13 cellular contexts compared by ENCODE assay signal in genomic region chr19:55252760-55253159, GRCh38. TPM values are rescaled to one million over a fixed set of nuclear protein-coding genes. Genes with fewer than 3 reads are reported as not detected.
A peak's percentile ranks its signal among the peaks of the same experiment; 100 is the strongest.
DNase-seq lines count a peak whose midpoint lies in the region; ATAC-seq and TF ChIP-seq lines count a peak whose summit lies in the region.
"Had no signal": no experiment of that assay in that cellular context is flagged by ENCODE, and none has a peak within 500 bp of the region (broad histone marks: within the 10 kb centered on the region; RNA-seq: fewer than 3 reads in every experiment).

No MANE protein-coding gene starts in this region.

- no peaks in the 10 kb centered on the region for H3K27me3 ChIP-seq in CD4-positive, alpha-beta memory T cell (ENCODE audit: insufficient read depth, low read length)
- no peaks in the 10 kb centered on the region for H3K27me3 ChIP-seq in naive thymus-derived CD4-positive, alpha-beta T cell (ENCODE audit: control insufficient read depth in 2 of 2, insufficient read depth in 2 of 2, low read length in 2 of 2)
- H3K27me3 ChIP-seq in dorsolateral prefrontal cortex, result no peaks in the 10 kb centered on the region
- H3K27me3 ChIP-seq: upper lobe of left lung had no signal

- H3K4me1 Mint-ChIP-seq in CD4-positive, alpha-beta memory T cell, result peaks cover 54 to 93% (median 71%) of the 10 kb centered on the region in 4 donors
- H3K4me1 Mint-ChIP-seq in activated CD8-positive, alpha-beta T cell treated with anti-CD3 and anti-CD28 coated beads, Interleukin-2, amount 10 ng/mL, durations not matched to agents 7 days and 5 days (ENCODE audit: low read depth), result peaks cover 63% of the 10 kb centered on the region
- peaks cover 67 to 93% (median 77%) of the 10 kb centered on the region in 7 donors for H3K4me1 Mint-ChIP-seq in naive thymus-derived CD4-positive, alpha-beta T cell

- H3K4me1 ChIP-seq in CD4-positive, alpha-beta memory T cell (ENCODE audit: insufficient read depth, low read length), result peaks cover 94% of the 10 kb centered on the region
- peaks cover 79 to 80% of the 10 kb centered on the region in 2 donors for H3K4me1 ChIP-seq in naive thymus-derived CD4-positive, alpha-beta T cell (ENCODE audit: control insufficient read depth in 2 of 2, insufficient read depth in 2 of 2, low read length in 2 of 2)

- no peaks in the 10 kb centered on the region for H3K9me3 ChIP-seq in CD4-positive, alpha-beta memory T cell (ENCODE audit: control insufficient read depth in 1 of 2, low read length in 2 of 2)
- no peaks in the 10 kb centered on the region for H3K9me3 ChIP-seq in naive thymus-derived CD4-positive, alpha-beta T cell (ENCODE audit: control insufficient read depth in 2 of 3, low read length in 3 of 3)
- H3K9me3 ChIP-seq: upper lobe of left lung had no signal

- TF ChIP-seq CTCF in GM12875 (IDR thresholded peaks at IDR 0.05; ENCODE audit: borderline replicate concordance, insufficient read depth, low read depth, low read length) (no peak), dorsolateral prefrontal cortex (IDR thresholded peaks at IDR 0.05 in 54 of 56, conservative IDR thresholded peaks at IDR 0.05 in 2 of 56; ENCODE audit: low read depth in 1 of 56, partially characterized antibody in 56 of 56) (no peak)

- no peaks in the 10 kb centered on the region for H3K36me3 ChIP-seq in CD4-positive, alpha-beta memory T cell (ENCODE audit: insufficient read depth, low read length)
- peaks cover 0 to 26% (median 0%) of the 10 kb centered on the region in 3 experiments for H3K36me3 ChIP-seq in naive thymus-derived CD4-positive, alpha-beta T cell (ENCODE audit: control insufficient read depth in 2 of 3, insufficient read depth in 3 of 3, low read length in 3 of 3)

- H3K4me3 Mint-ChIP-seq in CD4-positive, alpha-beta memory T cell, result peak overlapping the region in 7 of 8 donors; percentile 93 to 99 (median 94)
- H3K4me3 Mint-ChIP-seq in activated CD8-positive, alpha-beta T cell treated with anti-CD3 and anti-CD28 coated beads, Interleukin-2, amount 10 ng/mL, durations not matched to agents 7 days and 5 days, result peak overlapping the region; percentile 91
- H3K4me3 Mint-ChIP-seq in naive thymus-derived CD4-positive, alpha-beta T cell, result peak overlapping the region; percentile 89 to 99 (median 98)

- ATAC-seq in activated CD8-positive, alpha-beta T cell treated with anti-CD3 and anti-CD28 coated beads, Interleukin-2, amount 10 ng/mL, durations not matched to agents 7 days and 5 days, result no peak
- no peak for ATAC-seq in naive thymus-derived CD4-positive, alpha-beta T cell

- no peaks in the 10 kb centered on the region for H3K9me3 Mint-ChIP-seq in CD4-positive, alpha-beta memory T cell
- H3K9me3 Mint-ChIP-seq in activated CD8-positive, alpha-beta T cell treated with anti-CD3 and anti-CD28 coated beads, Interleukin-2, amount 10 ng/mL, durations not matched to agents 7 days and 5 days (ENCODE audit: insufficient read depth), result no peaks in the 10 kb centered on the region
- no peaks in the 10 kb centered on the region for H3K9me3 Mint-ChIP-seq in naive thymus-derived CD4-positive, alpha-beta T cell

- DNase-seq in CD4-positive, alpha-beta memory T cell, result no peak
- DNase-seq in activated CD8-positive, alpha-beta T cell treated with anti-CD3 and anti-CD28 coated beads, Interleukin-2, amount 10 ng/mL, durations not matched to agents 7 days and 5 days, result no peak
- no peak for DNase-seq in naive thymus-derived CD4-positive, alpha-beta T cell
- DNase-seq in dorsolateral prefrontal cortex (no peak), NCI-H345 (lab: John Stamatoyannopoulos, UW) (no peak), DMS79 treated with DMSO at 0.1 percent for 48 hours (lab: John Stamatoyannopoulos, UW) (no peak), cerebellum (ENCODE audit: low spot score) (no peak)
- DNase-seq: C1 segment of cervical spinal cord, cortex of kidney, NCI-H748 treated with DMSO at 0.1 percent for 48 hours, Right ventricle myocardium superior had no signal

- peak overlapping the region; percentile 95 to 99 (median 99) for H3K27ac Mint-ChIP-seq in CD4-positive, alpha-beta memory T cell
- H3K27ac Mint-ChIP-seq in activated CD8-positive, alpha-beta T cell treated with anti-CD3 and anti-CD28 coated beads, Interleukin-2, amount 10 ng/mL, durations not matched to agents 7 days and 5 days, result peak overlapping the region; percentile 100
- H3K27ac Mint-ChIP-seq in naive thymus-derived CD4-positive, alpha-beta T cell, result peak overlapping the region; percentile 80 to 99 (median 97)

- intact Hi-C loops in CD4-positive, alpha-beta memory T cell (cut with micrococcal nuclease), result loop anchor here (10.0 kb wide), 1 partner anchor 382 kb away; no protein-coding TSS in a partner anchor
- intact Hi-C loops in naive thymus-derived CD4-positive, alpha-beta T cell (cut with micrococcal nuclease), result loop anchor here in 1 of 2 donors (10.0 kb wide), 2 partner anchors 168 to 892 kb away; partner anchors contain the start of gene ZNF444
- intact Hi-C loops in dorsolateral prefrontal cortex (cut with DNase I), result loop anchor here in 1 of 2 donors (10.0 kb wide), 1 partner anchor 68 kb away; the partner anchor contains the start of gene SYT5

- H3K36me3 Mint-ChIP-seq in CD4-positive, alpha-beta memory T cell, result peaks cover 15 to 45% of the 10 kb centered on the region in 2 donors
- peaks cover 75% of the 10 kb centered on the region for H3K36me3 Mint-ChIP-seq in activated CD8-positive, alpha-beta T cell treated with anti-CD3 and anti-CD28 coated beads, Interleukin-2, amount 10 ng/mL, durations not matched to agents 7 days and 5 days (ENCODE audit: low read depth)
- peaks cover 0 to 45% (median 7%) of the 10 kb centered on the region in 5 donors for H3K36me3 Mint-ChIP-seq in naive thymus-derived CD4-positive, alpha-beta T cell

- no peaks in the 10 kb centered on the region for H3K27me3 Mint-ChIP-seq in CD4-positive, alpha-beta memory T cell
- no peaks in the 10 kb centered on the region for H3K27me3 Mint-ChIP-seq in activated CD8-positive, alpha-beta T cell treated with anti-CD3 and anti-CD28 coated beads, Interleukin-2, amount 10 ng/mL, durations not matched to agents 7 days and 5 days (ENCODE audit: low read depth)
- H3K27me3 Mint-ChIP-seq in naive thymus-derived CD4-positive, alpha-beta T cell, result no peaks in the 10 kb centered on the region

- peak overlapping the region; percentile 92 for H3K27ac ChIP-seq in CD4-positive, alpha-beta memory T cell (ENCODE audit: low read depth, low read length)
- H3K27ac ChIP-seq in naive thymus-derived CD4-positive, alpha-beta T cell (ENCODE audit: low read depth, low read length), result peak overlapping the region; percentile 94
- peak overlapping the region in 8 of 59 donors; percentile 3 to 65 (median 18) for H3K27ac ChIP-seq in dorsolateral prefrontal cortex

- POLR2A ChIA-PET in CD4-positive, alpha-beta memory T cell (lab: Charles Lee; ENCODE audit: partially characterized antibody), result interaction anchor here (1.0 to 9.5 kb wide), 5 partner anchors 28 to 209 kb away, joined by 3 to 199 read pairs (median 4); partner anchors contain the start of genes BRSK1, HSPBP1, ISOC2 and TMEM238
- POLR2A ChIA-PET in activated CD8-positive, alpha-beta T cell treated with anti-CD3 and anti-CD28 coated beads, Interleukin-2, amount 10 ng/mL, durations not matched to agents 7 days and 5 days (lab: Charles Lee), result interaction anchor here (1.9 kb wide), 1 partner anchor 154 kb away, joined by 13 read pairs; the partner anchor contains the start of gene UBE2S
- POLR2A ChIA-PET in naive thymus-derived CD4-positive, alpha-beta T cell (lab: Charles Lee), result interaction anchor here (1.1 to 12.3 kb wide), 2 partner anchors 28 to 135 kb away, joined by 3 to 156 read pairs; partner anchors contain the start of genes BRSK1 and HSPBP1

- H3K4me3 ChIP-seq in CD4-positive, alpha-beta memory T cell (ENCODE audit: low read length in 2 of 2), result peak overlapping the region in 1 of 2 donors; percentile 92
- H3K4me3 ChIP-seq in GM12875 (ENCODE audit: low read depth, low read length) (peak overlapping the region; percentile 99), dorsolateral prefrontal cortex (no peak overlapping the region)
- H3K4me3 ChIP-seq in naive thymus-derived CD4-positive, alpha-beta T cell (ENCODE audit: low read length), result peak overlapping the region; percentile 77

- CTCF ChIA-PET in CD4-positive, alpha-beta memory T cell (lab: Charles Lee; ENCODE audit: partially characterized antibody), result interaction anchor here (1.5 kb wide), 1 partner anchor 251 kb away, joined by 3 read pairs; no protein-coding TSS in a partner anchor
- CTCF ChIA-PET in activated CD8-positive, alpha-beta T cell treated with anti-CD3 and anti-CD28 coated beads, Interleukin-2, amount 10 ng/mL, durations not matched to agents 7 days and 5 days (lab: Charles Lee), result interaction anchor here (1.4 to 3.8 kb wide), 3 partner anchors 14 to 251 kb away, joined by 3 to 17 read pairs (median 7); no protein-coding TSS in a partner anchor
- CTCF ChIA-PET in naive thymus-derived CD4-positive, alpha-beta T cell (lab: Charles Lee), result no interaction called here

RNA-seq across cellular contexts. Expression of gene PPP6R1, which starts 6.1 kb away (rescaled TPM):
- 100 to 1,000 TPM; 161 to 162 TPM for total RNA-seq in CD4-positive, alpha-beta memory T cell
- polyA plus RNA-seq in CD4-positive, alpha-beta memory T cell, result 100 to 1,000 TPM in 1 of 2 donors, 10 to 100 TPM in 1; 22.9 to 107 TPM
- total RNA-seq in activated CD8-positive, alpha-beta T cell treated with anti-CD3 and anti-CD28 coated beads, Interleukin-2, amount 10 ng/mL, durations not matched to agents 7 days and 5 days, result 100 to 1,000 TPM; 256 to 265 TPM
- total RNA-seq in naive thymus-derived CD4-positive, alpha-beta T cell, result 100 to 1,000 TPM; 151 to 223 (median 168) TPM
- 100 to 1,000 TPM in 1 of 2 donors, 10 to 100 TPM in 1; 39.3 to 103 TPM for polyA plus RNA-seq in naive thymus-derived CD4-positive, alpha-beta T cell
- total RNA-seq in dorsolateral prefrontal cortex, result 100 to 1,000 TPM in 40 of 120 experiments, 10 to 100 TPM in 80; 67.4 to 169 (median 95.4) TPM
- total RNA-seq in cerebellum, result 15.4 TPM

RNA-seq across cellular contexts. Expression of gene TMEM86B, which starts 24.2 kb away (rescaled TPM):
- 10 to 100 TPM; 19.7 to 22.1 TPM for total RNA-seq in CD4-positive, alpha-beta memory T cell
- 1 to 10 TPM in 1 of 2 donors, not detected in 1; 3.5 TPM for polyA plus RNA-seq in CD4-positive, alpha-beta memory T cell
- 10 to 100 TPM; 11.0 to 13.8 TPM for total RNA-seq in activated CD8-positive, alpha-beta T cell treated with anti-CD3 and anti-CD28 coated beads, Interleukin-2, amount 10 ng/mL, durations not matched to agents 7 days and 5 days
- 10 to 100 TPM; 10.4 to 24.1 (median 10.7) TPM for total RNA-seq in naive thymus-derived CD4-positive, alpha-beta T cell
- polyA plus RNA-seq in naive thymus-derived CD4-positive, alpha-beta T cell, result 1 to 10 TPM; 1.2 to 3.3 TPM
- 10 to 100 TPM in 26 of 120 experiments, 1 to 10 TPM in 94; 3.7 to 14.4 (median 8.2) TPM for total RNA-seq in dorsolateral prefrontal cortex
- 3.1 TPM for total RNA-seq in cerebellum

RNA-seq across cellular contexts. Expression of gene HSPBP1, which starts 27.1 kb away (rescaled TPM):
- 10 to 100 TPM; 17.9 to 18.5 TPM for total RNA-seq in CD4-positive, alpha-beta memory T cell
- 10 to 100 TPM; 35.7 to 38.7 TPM for polyA plus RNA-seq in CD4-positive, alpha-beta memory T cell
- 10 to 100 TPM; 31.1 to 32.7 TPM for total RNA-seq in activated CD8-positive, alpha-beta T cell treated with anti-CD3 and anti-CD28 coated beads, Interleukin-2, amount 10 ng/mL, durations not matched to agents 7 days and 5 days
- 10 to 100 TPM; 15.0 to 30.0 (median 16.0) TPM for total RNA-seq in naive thymus-derived CD4-positive, alpha-beta T cell
- polyA plus RNA-seq in naive thymus-derived CD4-positive, alpha-beta T cell, result 10 to 100 TPM; 35.4 to 44.7 TPM
- total RNA-seq in dorsolateral prefrontal cortex, result 10 to 100 TPM; 32.1 to 75.7 (median 48.3) TPM
- total RNA-seq in cerebellum, result 12.5 TPM

RNA-seq across cellular contexts. Expression of gene BRSK1, which starts 31.0 kb away (rescaled TPM):
- 1 to 10 TPM; 1.4 to 1.7 TPM for total RNA-seq in CD4-positive, alpha-beta memory T cell
- polyA plus RNA-seq in CD4-positive, alpha-beta memory T cell, result not detected
- 1 to 10 TPM; 7.3 to 7.5 TPM for total RNA-seq in activated CD8-positive, alpha-beta T cell treated with anti-CD3 and anti-CD28 coated beads, Interleukin-2, amount 10 ng/mL, durations not matched to agents 7 days and 5 days
- total RNA-seq in naive thymus-derived CD4-positive, alpha-beta T cell, result 1 to 10 TPM in 3 of 5 experiments, under 1 TPM in 2; 0.41 to 6.3 (median 3.4) TPM
- polyA plus RNA-seq in naive thymus-derived CD4-positive, alpha-beta T cell, result not detected
- 100 to 1,000 TPM; 186 to 446 (median 306) TPM for total RNA-seq in dorsolateral prefrontal cortex
- total RNA-seq in cerebellum, result 69.8 TPM

RNA-seq across cellular contexts. Expression of gene PTPRH, which starts 43.5 kb away (rescaled TPM):
- not detected for total RNA-seq in CD4-positive, alpha-beta memory T cell
- polyA plus RNA-seq in CD4-positive, alpha-beta memory T cell, result not detected
- not detected for total RNA-seq in activated CD8-positive, alpha-beta T cell treated with anti-CD3 and anti-CD28 coated beads, Interleukin-2, amount 10 ng/mL, durations not matched to agents 7 days and 5 days
- total RNA-seq in naive thymus-derived CD4-positive, alpha-beta T cell, result under 1 TPM in 1 of 5 experiments, not detected in 4; 0.56 TPM
- not detected for polyA plus RNA-seq in naive thymus-derived CD4-positive, alpha-beta T cell
- 10 to 100 TPM in 11 of 120 experiments, 1 to 10 TPM in 104, under 1 TPM in 5; 0.24 to 24.0 (median 4.8) TPM for total RNA-seq in dorsolateral prefrontal cortex
- total RNA-seq in cerebellum, result 0.73 TPM

Comparison
In these comparisons a context has a peak if more than half of its experiments do, and no peak if none do; other contexts are left out.
1. H3K4me3 ChIP-seq: peak in GM12875 (single experiment) and naive thymus-derived CD4-positive, alpha-beta T cell (single experiment); none in dorsolateral prefrontal cortex (0 of 59).
2. Peak in every context shown above with its lines, with median percentiles within 50 percentile points of each other: H3K27ac Mint-ChIP-seq and H3K4me3 Mint-ChIP-seq.